In genomic region chr18:59921384-59921891, GRCh38 we compare ENCODE assay signal across 8 cellular contexts. TPM values are rescaled to one million over a fixed set of nuclear protein-coding genes. Genes with fewer than 3 reads are reported as not detected.
DNase-seq lines count a peak whose midpoint lies in the region; ATAC-seq and TF ChIP-seq lines count a peak whose summit lies in the region.

No MANE protein-coding gene starts in this region.

- no peak overlapping the region for H3K4me3 Mint-ChIP-seq in activated naive CD4-positive, alpha-beta T cell treated with anti-CD3 and anti-CD28 coated beads, Interleukin-2, amount 50 U/mL, for 24 hours
- H3K4me3 Mint-ChIP-seq in osteocyte (ENCODE audit: unreplicated experiment): no peak overlapping the region

- peak overlapping the region; percentile 31 for H3K27ac Mint-ChIP-seq in activated naive CD4-positive, alpha-beta T cell treated with anti-CD3 and anti-CD28 coated beads, Interleukin-2, amount 50 U/mL, for 24 hours
- no peak overlapping the region for H3K27ac Mint-ChIP-seq in osteocyte (ENCODE audit: unreplicated experiment)

- no peak for TF ChIP-seq CTCF in osteocyte (IDR thresholded peaks at IDR 0.05)

- no peaks in the 10 kb centered on the region for H3K27me3 Mint-ChIP-seq in activated naive CD4-positive, alpha-beta T cell treated with anti-CD3 and anti-CD28 coated beads, Interleukin-2, amount 50 U/mL, for 24 hours
- peaks cover 3% of the 10 kb centered on the region for H3K27me3 Mint-ChIP-seq in osteocyte (ENCODE audit: unreplicated experiment)

- H3K9me3 Mint-ChIP-seq in activated naive CD4-positive, alpha-beta T cell treated with anti-CD3 and anti-CD28 coated beads, Interleukin-2, amount 50 U/mL, for 24 hours: no peaks in the 10 kb centered on the region
- no peaks in the 10 kb centered on the region for H3K9me3 Mint-ChIP-seq in osteocyte (ENCODE audit: unreplicated experiment)

- peak; percentile 40 for ATAC-seq in GM19395 (IDR thresholded peaks at IDR 0.05; ENCODE audit: unreplicated experiment)

- in situ Hi-C loops in ACHN (cut with HindIII; ENCODE audit: low pct_ligation_motif_present, low pct_unique_long_range_greater_than_20kb, low sequenced_read_pairs): no loop called here

- DNase-seq in CD1c-positive myeloid dendritic cell (ENCODE audit: extremely low spot score) (peak; percentile 45), M059J (ENCODE audit: low read depth) (peak; percentile 83), osteocyte (ENCODE audit: extremely low spot score, unreplicated experiment) (no peak), NCI-H2029 treated with DMSO at 0.1 percent for 48 hours (lab: John Stamatoyannopoulos, UW) (no peak), NAMALWA (ENCODE audit: low spot score) (no peak), ACHN (no peak)

- H3K36me3 Mint-ChIP-seq in activated naive CD4-positive, alpha-beta T cell treated with anti-CD3 and anti-CD28 coated beads, Interleukin-2, amount 50 U/mL, for 24 hours: no peaks in the 10 kb centered on the region
- no peaks in the 10 kb centered on the region for H3K36me3 Mint-ChIP-seq in osteocyte (ENCODE audit: unreplicated experiment)

- H3K4me1 Mint-ChIP-seq in activated naive CD4-positive, alpha-beta T cell treated with anti-CD3 and anti-CD28 coated beads, Interleukin-2, amount 50 U/mL, for 24 hours: peaks cover 17% of the 10 kb centered on the region
- H3K4me1 Mint-ChIP-seq in osteocyte (ENCODE audit: unreplicated experiment): peaks cover 25% of the 10 kb centered on the region

RNA-seq across cellular contexts. Expression of gene PMAIP1, which starts 21.6 kb away (rescaled TPM):
- 37.9 and 87.1 TPM in 2 replicates for total RNA-seq in M059J (2014; rRNA removed; shearing (Covaris generic))
- total RNA-seq in osteocyte: 23.0 and 24.4 TPM in 2 replicates

Comparison
In these comparisons a context has a peak if more than half of its experiments do, and no peak if none do; other contexts are left out.
1. DNase-seq: peak in CD1c-positive myeloid dendritic cell (single experiment) and M059J (single experiment); none in osteocyte (single experiment), NCI-H2029 treated with DMSO at 0.1 percent for 48 hours (single experiment), NAMALWA (single experiment) and ACHN (single experiment).